ENCODE assay signal across 8 cellular contexts in the genomic region with DNA sequence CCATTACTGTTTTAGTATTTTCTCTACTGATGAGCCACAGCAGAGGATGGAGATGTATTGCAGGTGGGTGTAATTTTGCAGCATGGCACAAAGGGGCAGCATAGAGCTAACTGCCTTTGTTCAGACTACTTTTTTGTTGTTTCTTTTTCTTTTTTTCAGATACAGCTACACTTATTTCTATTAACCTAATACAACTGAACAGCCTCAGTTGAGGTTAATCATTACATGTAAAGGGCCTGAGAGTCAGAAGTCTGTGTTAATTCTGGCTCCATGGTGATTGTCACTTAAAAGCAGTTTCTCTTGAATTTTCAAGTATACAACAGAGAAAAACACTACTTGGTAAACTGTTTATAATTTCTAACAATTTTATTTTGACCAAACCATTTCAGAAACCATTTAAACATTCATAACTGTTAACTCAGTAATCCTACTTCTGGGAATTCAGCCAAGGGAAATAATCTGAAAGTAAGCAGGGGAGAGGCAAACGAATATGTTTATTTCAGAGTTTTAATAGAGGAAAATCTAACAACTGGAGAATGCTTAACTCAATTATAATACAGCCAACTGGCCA. TPM values are rescaled to one million over a fixed set of nuclear protein-coding genes. Genes with fewer than 3 reads are reported as not detected.
A peak's percentile ranks its signal among the peaks of the same experiment; 100 is the strongest.
DNase-seq lines count a peak whose midpoint lies in the region; ATAC-seq, FAIRE-seq and TF ChIP-seq lines count a peak whose summit lies in the region.

No MANE protein-coding gene starts in this region.

- peaks cover 13% of the 10 kb centered on the region for H3K36me3 ChIP-seq in adipocyte (ENCODE audit: control insufficient read depth, insufficient read depth, low read length, severe bottlenecking)
- peaks cover 43% of the 10 kb centered on the region for H3K36me3 ChIP-seq in left ventricle myocardium inferior
- peaks cover 0 to 25% of the 10 kb centered on the region in 2 donors for H3K36me3 ChIP-seq in gastrocnemius medialis

- CTCF ChIA-PET in A549 (lab: Yijun Ruan, JAX): interaction anchor here (0.7 to 4.1 kb wide), 18 partner anchors 10 to 171 kb away, joined by 3 to 23 read pairs (median 4); a partner anchor contains a TSS

- FAIRE-seq in A549 (lab: Jason Lieb, UNC): no peak

- TF ChIP-seq CTCF in A549 (IDR thresholded peaks at IDR 0.05): peak; percentile 72
- peak; percentile 77 for TF ChIP-seq CTCF in left ventricle myocardium inferior (IDR thresholded peaks at IDR 0.05; ENCODE audit: borderline replicate concordance)
- peak in 3 of 5 experiments; percentile 39 to 63 (median 41) for TF ChIP-seq CTCF in gastrocnemius medialis (IDR thresholded peaks at IDR 0.05 in 4 of 5, conservative IDR thresholded peaks at IDR 0.05 in 1 of 5)

- H3K27me3 ChIP-seq in adipocyte (replicated peaks; ENCODE audit: control insufficient read depth, insufficient read depth, low read length) (no peaks in the 10 kb centered on the region), left ventricle myocardium inferior (ENCODE audit: low read depth) (no peaks in the 10 kb centered on the region), gastrocnemius medialis (no peaks in the 10 kb centered on the region)

- TF ChIP-seq RAD21 in A549 (conservative IDR thresholded peaks at IDR 0.05 in 1 of 2, IDR thresholded peaks at IDR 0.05 in 1 of 2): peak; percentile 48 to 62; a peak in 4 of 5 replicates

- in situ Hi-C loops in gastrocnemius medialis (cut with MboI; ENCODE audit: low sequenced_read_pairs in 4 of 4): no loop called here

- TF ChIP-seq EP300 in A549 (IDR thresholded peaks at IDR 0.05): no peak

- H3K4me3 ChIP-seq in A549 (no peak overlapping the region), adipocyte (ENCODE audit: low read length) (no peak overlapping the region), left ventricle myocardium inferior (no peak overlapping the region), gastrocnemius medialis (no peak overlapping the region)

- H3K4me1 ChIP-seq in A549 (peaks cover 6% of the 10 kb centered on the region), adipocyte (ENCODE audit: control insufficient read depth, insufficient read depth, low read length) (peaks cover 5% of the 10 kb centered on the region), left ventricle myocardium inferior (peaks cover 5% of the 10 kb centered on the region), gastrocnemius medialis (no peaks in the 10 kb centered on the region)

- intact Hi-C loops in left ventricle myocardium inferior (cut with micrococcal nuclease) (no loop called here), gastrocnemius medialis (cut with DNase I; ENCODE audit: low total_unique reads) (no loop called here)

- WGBS in A549 (ENCODE audit: missing lambda C conversion rate): 11% methylated on average over 1 of the region's 1 CpG

- H3K27ac ChIP-seq in A549 (no peak overlapping the region), left ventricle myocardium inferior (replicated peaks) (no peak overlapping the region), gastrocnemius medialis (no peak overlapping the region)

- H3K9ac ChIP-seq in adipocyte (ENCODE audit: low read length): peak overlapping the region; percentile 7

- DNase-seq in A549 (ENCODE audit: low read depth in 1 of 2, low spot score in 1 of 2) (peak; percentile 44 to 47), Daoy (ENCODE audit: low read depth) (peak; percentile 14), NCI-H446 treated with DMSO at 0.1 percent for 48 hours (lab: John Stamatoyannopoulos, UW) (peak; percentile 17), adipocyte (ENCODE audit: low read depth) (peak; percentile 75), left ventricle myocardium inferior (no peak), gastrocnemius medialis (no peak), T-helper 9 cell (no peak)

- peak overlapping the region; percentile 52; the same call in 1 of the 3 replicates for H3K4me2 ChIP-seq in A549

- ATAC-seq in A549: peak; percentile 88
- ATAC-seq in HG02588 (IDR thresholded peaks at IDR 0.05; ENCODE audit: unreplicated experiment): peak; percentile 63
- no peak for ATAC-seq in gastrocnemius medialis

- no peaks in the 10 kb centered on the region for H3K9me3 ChIP-seq in A549
- no peaks in the 10 kb centered on the region for H3K9me3 ChIP-seq in adipocyte (ENCODE audit: control insufficient read depth, low read length)
- H3K9me3 ChIP-seq in left ventricle myocardium inferior (replicated peaks): no peaks in the 10 kb centered on the region
- H3K9me3 ChIP-seq in gastrocnemius medialis: no peaks in the 10 kb centered on the region

- POLR2A ChIA-PET in A549 (lab: Yijun Ruan, JAX): no interaction called here

- TF ChIP-seq POLR2A in A549 (IDR thresholded peaks at IDR 0.05; ENCODE audit: low read length) (no peak), gastrocnemius medialis (IDR thresholded peaks at IDR 0.05) (no peak)

TF ChIP-seq in A549, 52 proteins besides CTCF, POLR2A, EP300 and RAD21:
- TF ChIP-seq SMC3 (IDR thresholded peaks at IDR 0.05): peak; percentile 61
- no peak for TF ChIP-seq CHD2 (IDR thresholded peaks at IDR 0.05; ENCODE audit: low read length, partially characterized antibody)
TF ChIP-seq in A549: peak in this region for 1.

RNA-seq across cellular contexts. Expression of a gene that starts 13.9 kb away (rescaled TPM):
- polyA plus RNA-seq in A549 (2011; rRNA removed) (not detected in 2 replicates), A549 (2017; fragmentation: RNase III; extraction: RNeasy Plus Mini Kit Qiagen cat#74134 plus additional on column Dnase treatment) (0.03 TPM in 1 of 3 replicates, not detected in the others)
- polyA plus RNA-seq in A549 (2012; cell fraction: cytosol; rRNA removed): 0.01 TPM in 1 of 2 replicates, not detected in the other
- polyA plus RNA-seq in A549 (2012; cell fraction: nucleus; rRNA removed): 0.02 TPM in 1 of 2 replicates, not detected in the other
- not detected in 2 replicates for polyA minus RNA-seq in A549 (2011; rRNA and poly(A)+ RNA removed)
- total RNA-seq in Daoy (2014; rRNA removed; shearing (Covaris generic)): not detected in 2 replicates
- total RNA-seq in left ventricle myocardium inferior (not detected), gastrocnemius medialis (under 1 TPM in 1 of 4 donors, not detected in 3; 0.13 TPM)

RNA-seq across cellular contexts. Expression of a gene that starts 24.6 kb away (rescaled TPM):
- polyA plus RNA-seq in A549 (2011; rRNA removed) (29.3 and 31.8 TPM in 2 replicates), A549 (2017; fragmentation: RNase III; extraction: RNeasy Plus Mini Kit Qiagen cat#74134 plus additional on column Dnase treatment) (20.3 to 27.0 TPM (median 23.7 TPM) in 3 replicates)
- 31.5 and 32.1 TPM in 2 replicates for polyA plus RNA-seq in A549 (2012; cell fraction: cytosol; rRNA removed)
- 35.7 and 48.3 TPM in 2 replicates for polyA plus RNA-seq in A549 (2012; cell fraction: nucleus; rRNA removed)
- polyA minus RNA-seq in A549 (2011; rRNA and poly(A)+ RNA removed): 19.8 and 21.9 TPM in 2 replicates
- total RNA-seq in Daoy (2014; rRNA removed; shearing (Covaris generic)): 1.5 and 3.3 TPM in 2 replicates
- total RNA-seq in left ventricle myocardium inferior (12.9 TPM), gastrocnemius medialis (10 to 100 TPM; 18.5 to 69.8 (median 42.3) TPM)

Comparison
In these comparisons a context has a peak if more than half of its experiments do, and no peak if none do; other contexts are left out.
1. ATAC-seq: peak in A549 (2 of 2) and HG02588 (single experiment); none in gastrocnemius medialis (0 of 2).
2. DNase-seq: peak in A549 (2 of 2), Daoy (single experiment), NCI-H446 treated with DMSO at 0.1 percent for 48 hours (single experiment) and adipocyte (single experiment); none in left ventricle myocardium inferior (single experiment), gastrocnemius medialis (0 of 2) and T-helper 9 cell (single experiment).
3. Peak in every context shown above with its lines, with median percentiles within 50 percentile points of each other: CTCF ChIP-seq.